1 cellular context compared by ENCODE assay signal in genomic region chr2:113088173-113088992, GRCh38.
TF ChIP-seq lines count a peak whose summit lies in the region.

No MANE protein-coding gene starts in this region.

TF ChIP-seq in HepG2, 621 proteins besides CTCF, POLR2A, EP300 and RAD21 (continued from another document and continues in another):
- TF ChIP-seq ZSCAN21 (CRISPR knock-in tag; IDR thresholded peaks at IDR 0.05; ENCODE audit: borderline replicate concordance), result 0 out of 2 replicates have a peak, but pooled peaks have one; percentile 57
- TF ChIP-seq GATAD2A (CRISPR knock-in tag; IDR thresholded peaks at IDR 0.05), result peak; percentile 87
- peak; percentile 79; the same call in 1 of the 2 replicates for TF ChIP-seq STAT6 (CRISPR knock-in tag; IDR thresholded peaks at IDR 0.05; ENCODE audit: borderline replicate concordance)
- TF ChIP-seq ZNF549 (CRISPR knock-in tag; IDR thresholded peaks at IDR 0.05), result no peak
- TF ChIP-seq HNRNPL (IDR thresholded peaks at IDR 0.05; ENCODE audit: low read depth, low read length), result no peak
- TF ChIP-seq ZNF414 (CRISPR knock-in tag; IDR thresholded peaks at IDR 0.05), result no peak
- 0 out of 2 replicates have a peak, but pooled peaks have one; percentile 24 for TF ChIP-seq HOXA9 (CRISPR knock-in tag; IDR thresholded peaks at IDR 0.05; ENCODE audit: borderline replicate concordance)
- no peak for TF ChIP-seq ADNP (CRISPR knock-in tag; IDR thresholded peaks at IDR 0.05)
- no peak for TF ChIP-seq GMEB2 (CRISPR knock-in tag; IDR thresholded peaks at IDR 0.05; ENCODE audit: low read depth)
- peak; percentile 69; the same call in 1 of the 2 replicates for TF ChIP-seq ZNF614 (CRISPR knock-in tag; IDR thresholded peaks at IDR 0.05; ENCODE audit: borderline replicate concordance)
- TF ChIP-seq ZBTB8A (CRISPR knock-in tag; IDR thresholded peaks at IDR 0.05; ENCODE audit: borderline replicate concordance, low read depth), result no peak
- TF ChIP-seq MLXIP (CRISPR knock-in tag; IDR thresholded peaks at IDR 0.05; ENCODE audit: borderline replicate concordance), result no peak
- TF ChIP-seq ZFP91 (CRISPR knock-in tag; IDR thresholded peaks at IDR 0.05; ENCODE audit: borderline replicate concordance), result no peak; the same call in 1 of the 2 replicates
- no peak for TF ChIP-seq NFATC3 (CRISPR knock-in tag; IDR thresholded peaks at IDR 0.05)
- peak; percentile 66; the same call in 1 of the 2 replicates for TF ChIP-seq HNF1B (CRISPR knock-in tag; IDR thresholded peaks at IDR 0.05)
- TF ChIP-seq MATR3 (CRISPR knock-in tag; IDR thresholded peaks at IDR 0.05), result no peak
- no peak for TF ChIP-seq ZNF891 (CRISPR knock-in tag; IDR thresholded peaks at IDR 0.05)
- TF ChIP-seq ZNF713 (CRISPR knock-in tag; IDR thresholded peaks at IDR 0.05), result no peak
- TF ChIP-seq CSRNP2 (CRISPR knock-in tag; conservative IDR thresholded peaks at IDR 0.05; ENCODE audit: low read depth), result no peak
- TF ChIP-seq KDM2A (CRISPR knock-in tag; IDR thresholded peaks at IDR 0.05; ENCODE audit: borderline replicate concordance, low read depth), result no peak
- TF ChIP-seq THAP7 (CRISPR knock-in tag; IDR thresholded peaks at IDR 0.05), result no peak
- no peak for TF ChIP-seq CHCHD3 (CRISPR knock-in tag; IDR thresholded peaks at IDR 0.05)
- TF ChIP-seq POGK (CRISPR knock-in tag; conservative IDR thresholded peaks at IDR 0.05), result peak; percentile 77
- no peak for TF ChIP-seq BHLHE40 (IDR thresholded peaks at IDR 0.05; ENCODE audit: low read length)
- TF ChIP-seq SP4 (CRISPR knock-in tag; IDR thresholded peaks at IDR 0.05), result no peak
- TF ChIP-seq ZBTB4 (CRISPR knock-in tag; IDR thresholded peaks at IDR 0.05; ENCODE audit: borderline replicate concordance), result no peak
- peak; percentile 75; the same call in 1 of the 2 replicates for TF ChIP-seq ARID2 (CRISPR knock-in tag; IDR thresholded peaks at IDR 0.05; ENCODE audit: borderline replicate concordance)
- no peak for TF ChIP-seq PCBP2 (optimal IDR thresholded peaks at IDR 0.05; ENCODE audit: low read depth, low read length, poor library complexity, severe bottlenecking)
